In genomic region chr7:154769527-154769926, GRCh38 we compare ENCODE assay signal across 27 cellular contexts.
"Had no signal": no experiment of that assay in that cellular context is flagged by ENCODE, and none has a peak within 500 bp of the region (broad histone marks: within the 10 kb centered on the region; RNA-seq: fewer than 3 reads in every experiment).

No MANE protein-coding gene starts in this region.

- H3K9ac ChIP-seq: KMS-11 had no signal

- H3K9me3 ChIP-seq: Peyer's patch, SJCRH30 had no signal

- H3K27me3 ChIP-seq: Peyer's patch, SJCRH30 had no signal

- DNase-seq: Kasumi-1; MV-4-11; NCI-H1048; NCI-H1105; NCI-H1417; NCI-H1436 treated with DMSO at 0.1 percent for 48 hours; NCI-H1694; NCI-H187 treated with DMSO at 0.1 percent for 48 hours; NCI-H2029 treated with DMSO at 0.1 percent for 48 hours; NCI-H2107; NCI-H2227 treated with DMSO at 0.1 percent for 48 hours; NCI-H524; NCI-H526 treated with DMSO at 0.1 percent for 48 hours; NCI-H748 treated with DMSO at 0.1 percent for 48 hours; NK-92 treated with Interleukin-12 subunit alpha and Interleukin-12 subunit beta, amount 100 ng/mL, for 24 hours; OCI-M1; PC-9; Peyer's patch; RPMI8226; SHP77 treated with DMSO at 0.1 percent for 48 hours; SJCRH30 had no signal

- H3K4me3 ChIP-seq: K562, PC-9, Peyer's patch, SJCRH30 had no signal

- H3K36me3 ChIP-seq: Peyer's patch, SJCRH30 had no signal

- ATAC-seq: K562, Right ventricle myocardium inferior, SK-N-SH treated with all-trans-retinoic acid at 6 μM for 48 hours had no signal

- H3K4me2 ChIP-seq: KMS-11, PC-9 had no signal

- H2AFZ ChIP-seq: PC-9 had no signal

- H3K27ac ChIP-seq: HL-60, KMS-11, PC-9, Peyer's patch, SJCRH30 had no signal

- H3K4me1 ChIP-seq: Peyer's patch, SJCRH30 had no signal

- FAIRE-seq: HTR-8/SVneo, K562 had no signal
